In the genomic region with DNA sequence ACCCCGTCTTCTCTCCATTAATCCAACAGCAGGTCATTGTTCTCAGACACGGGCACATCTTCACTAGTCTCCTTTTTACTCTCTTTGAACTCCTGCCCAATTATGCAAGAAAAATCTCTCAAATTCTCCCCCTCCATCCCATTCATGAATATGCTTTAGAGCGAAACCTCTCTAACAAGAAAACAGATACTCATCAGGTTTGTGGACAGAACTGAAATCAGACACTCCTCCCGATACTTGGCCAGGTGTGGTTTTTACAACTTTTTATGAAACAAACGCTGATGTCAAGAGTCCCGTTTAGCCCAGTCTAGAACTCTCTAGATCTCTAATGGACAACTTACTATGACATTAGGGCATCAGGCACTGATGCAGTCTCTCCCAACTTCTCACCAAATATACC, we compare ENCODE assay signal across 14 cellular contexts. TPM values are rescaled to one million over a fixed set of nuclear protein-coding genes. Genes with fewer than 3 reads are reported as not detected.
DNase-seq lines count a peak whose midpoint lies in the region; ATAC-seq and TF ChIP-seq lines count a peak whose summit lies in the region.
"Had no signal": no experiment of that assay in that cellular context is flagged by ENCODE, and none has a peak within 500 bp of the region (broad histone marks: within the 10 kb centered on the region; RNA-seq: fewer than 3 reads in every experiment).

No MANE protein-coding gene starts in this region.

- DNase-seq in GM12864 (ENCODE audit: low read depth) (peak; percentile 75), nephron progenitor cell (no peak), NCI-H1417 treated with DMSO at 0.1 percent for 48 hours (lab: John Stamatoyannopoulos, UW) (no peak), H9 (no peak), NCI-H524 treated with DMSO at 0.1 percent for 48 hours (lab: John Stamatoyannopoulos, UW) (no peak)
- DNase-seq: activated B cell treated with CpG ODN at 0.5 μM for 24 hours, BE2C, NCI-H1092 treated with DMSO at 0.1 percent for 48 hours, NCI-H69 had no signal

- no peak overlapping the region for H2BK12ac ChIP-seq in H9 (ENCODE audit: insufficient read length, low read depth, low read length)

- no CpG with 5 or more reads among the region's 6 CpGs for WGBS in H9 (ENCODE audit: extremely low coverage, insufficient read length, low lambda C conversion rate)

- no peak overlapping the region for H3K4ac ChIP-seq in H9 (ENCODE audit: low read depth, low read length)

- no peak overlapping the region for H2AFZ ChIP-seq in H9 (ENCODE audit: low read length)

- ATAC-seq in GM19023 (IDR thresholded peaks at IDR 0.05; ENCODE audit: unreplicated experiment) (peak; percentile 83), GM21825 (IDR thresholded peaks at IDR 0.05; ENCODE audit: unreplicated experiment) (peak; percentile 61), HG03432 (IDR thresholded peaks at IDR 0.05; ENCODE audit: unreplicated experiment) (peak; percentile 75)

- H3K4me2 ChIP-seq in H9 (ENCODE audit: insufficient read depth, insufficient read length, low read length): no peak overlapping the region

- no peaks in the 10 kb centered on the region for H3K79me2 ChIP-seq in H9 (ENCODE audit: insufficient read depth, low read length)

- H3K27me3 ChIP-seq in H9 (ENCODE audit: insufficient read depth, low read length): no peaks in the 10 kb centered on the region
- H3K27me3 ChIP-seq: BE2C, esophagus muscularis mucosa had no signal

- no peak overlapping the region for H3K14ac ChIP-seq in H9 (ENCODE audit: insufficient read depth, low read length)

- H4K8ac ChIP-seq in H9 (replicated peaks; ENCODE audit: insufficient read length, low read depth, low read length): no peak overlapping the region

- no peak overlapping the region for H4K91ac ChIP-seq in H9 (ENCODE audit: insufficient read length, low read depth, low read length)

- H3T11ph ChIP-seq in H9 (ENCODE audit: low read length): no peak overlapping the region

- no peak overlapping the region for H2AK5ac ChIP-seq in H9 (ENCODE audit: insufficient read length, low read length)

- no peak overlapping the region for H3K18ac ChIP-seq in H9 (ENCODE audit: insufficient read length, low read depth, low read length)

- H3K9me3 Mint-ChIP-seq in nephron progenitor cell (peaks cover 25% of the 10 kb centered on the region), H9 (peaks cover 19 to 27% of the 10 kb centered on the region in 2 experiments)

- H3K4me3 Mint-ChIP-seq in nephron progenitor cell: no peak overlapping the region
- no peak overlapping the region for H3K4me3 Mint-ChIP-seq in H9
- H3K4me3 Mint-ChIP-seq: activated B cell treated with CpG ODN at 0.5 μM for 24 hours had no signal

- TF ChIP-seq CTCF in GM12864 (IDR thresholded peaks at IDR 0.05; ENCODE audit: low read depth, low read length, missing control alignments) (no peak), nephron progenitor cell (IDR thresholded peaks at IDR 0.05) (no peak), H9 (conservative IDR thresholded peaks at IDR 0.05) (no peak)

- H3K79me1 ChIP-seq in H9 (ENCODE audit: insufficient read depth, low read depth, low read length, poor library complexity, severe bottlenecking): no peaks in the 10 kb centered on the region

- no peak overlapping the region for H3K56ac ChIP-seq in H9 (ENCODE audit: insufficient read length, low read depth, low read length)

- no peak overlapping the region for H3K23ac ChIP-seq in H9 (ENCODE audit: insufficient read length, low read depth, low read length)

- no peaks in the 10 kb centered on the region for H3K4me1 Mint-ChIP-seq in nephron progenitor cell
- H3K4me1 Mint-ChIP-seq in H9: no peaks in the 10 kb centered on the region

- no peak overlapping the region for H4K5ac ChIP-seq in H9 (ENCODE audit: insufficient read length, low read depth, low read length)

- no peaks in the 10 kb centered on the region for H3K4me1 ChIP-seq in H9 (ENCODE audit: insufficient read depth, low read length)
- H3K4me1 ChIP-seq: BE2C, esophagus muscularis mucosa had no signal

- H3K36me3 Mint-ChIP-seq in nephron progenitor cell (ENCODE audit: low read depth) (no peaks in the 10 kb centered on the region), H9 (ENCODE audit: insufficient read depth in 1 of 3, low read depth in 3 of 3) (peaks cover 0 to 6% (median 2%) of the 10 kb centered on the region in 3 experiments; a peak in 5 of 7 replicates)

- H3K9me3 ChIP-seq in H9 (ENCODE audit: control insufficient read depth, low read depth, low read length): peaks cover 12% of the 10 kb centered on the region
- H3K9me3 ChIP-seq: BE2C had no signal

- H3K9ac ChIP-seq in H9 (ENCODE audit: extremely low read depth, insufficient read length, low read length): no peak overlapping the region

- no peak overlapping the region for H2BK15ac ChIP-seq in H9 (ENCODE audit: low read depth, low read length)

- no peak overlapping the region for H2BK20ac ChIP-seq in H9 (ENCODE audit: low read depth, low read length, poor library complexity, severe bottlenecking)

- H4K20me1 ChIP-seq in H9 (ENCODE audit: control insufficient read depth, insufficient read depth, insufficient read length): no peaks in the 10 kb centered on the region

- H2BK120ac ChIP-seq in H9 (ENCODE audit: low read depth, low read length, poor library complexity, severe bottlenecking): no peak overlapping the region

- H3K27ac Mint-ChIP-seq in nephron progenitor cell: no peak overlapping the region
- no peak overlapping the region for H3K27ac Mint-ChIP-seq in H9
- H3K27ac Mint-ChIP-seq: activated B cell treated with CpG ODN at 0.5 μM for 24 hours had no signal

- peaks cover 14% of the 10 kb centered on the region for H3K27me3 Mint-ChIP-seq in nephron progenitor cell (ENCODE audit: low read depth, poor library complexity)
- H3K27me3 Mint-ChIP-seq in H9 (ENCODE audit: low read depth): peaks cover 14% of the 10 kb centered on the region
- H3K27me3 Mint-ChIP-seq: activated B cell treated with CpG ODN at 0.5 μM for 24 hours had no signal

- H3K23me2 ChIP-seq in H9 (ENCODE audit: insufficient read length, low read depth, low read length, poor library complexity, severe bottlenecking): no peaks in the 10 kb centered on the region

- H2BK5ac ChIP-seq in H9 (ENCODE audit: insufficient read length, low read length): no peak overlapping the region

- no peak overlapping the region for H3K4me3 ChIP-seq in GM12864 (ENCODE audit: low read depth, low read length)
- H3K4me3 ChIP-seq: esophagus muscularis mucosa had no signal

- no peak overlapping the region for H3K27ac ChIP-seq in H9 (ENCODE audit: insufficient read length, low read depth, low read length)
- H3K27ac ChIP-seq: esophagus muscularis mucosa had no signal

RNA-seq across cellular contexts. Expression of a gene that starts 40.9 kb away (rescaled TPM):
- total RNA-seq in H9 (2021): 1.4 and 1.7 TPM in 2 replicates
- total RNA-seq: renal cortical epithelial cell had no signal

RNA-seq across cellular contexts. Expression of a gene that starts 57.1 kb away (rescaled TPM):
- 0.15 TPM in 1 of 2 replicates, not detected in the other for total RNA-seq in H9 (2021)
- total RNA-seq: renal cortical epithelial cell had no signal
